In genomic region chr1:81121324-81121723, GRCh38 we compare ENCODE assay signal across 26 cellular contexts.
"Had no signal": no experiment of that assay in that cellular context is flagged by ENCODE, and none has a peak within 500 bp of the region (broad histone marks: within the 10 kb centered on the region; RNA-seq: fewer than 3 reads in every experiment).

No MANE protein-coding gene starts in this region.

- H3K27me3 Mint-ChIP-seq: activated CD8-positive, alpha-beta memory T cell treated with anti-CD3 and anti-CD28 coated beads, Interleukin-2, amount 10 ng/mL, durations not matched to agents 7 days and 5 days; activated naive CD4-positive, alpha-beta T cell treated with anti-CD3 and anti-CD28 coated beads, Interleukin-2, amount 50 U/mL, for 24 hours; activated naive CD8-positive, alpha-beta T cell treated with anti-CD3 and anti-CD28 coated beads, Interleukin-2, amount 50 U/mL, for 24 hours; effector memory CD8-positive, alpha-beta T cell had no signal

- H3K4me3 ChIP-seq: gastroesophageal sphincter, hepatocyte, left ventricle myocardium inferior, lung, neural progenitor cell, tibial nerve had no signal

- H3K27me3 ChIP-seq: gastroesophageal sphincter, hepatocyte, neural progenitor cell, tibial nerve had no signal

- ATAC-seq: activated CD4-positive, CD25-positive, alpha-beta regulatory T cell treated with anti-CD3 and anti-CD28 coated beads, Interleukin-2, amount 50 U/mL, for 24 hours; activated CD8-positive, alpha-beta memory T cell treated with anti-CD3 and anti-CD28 coated beads, Interleukin-2, amount 10 ng/mL, durations not matched to agents 7 days and 5 days; activated CD8-positive, alpha-beta T cell treated with anti-CD3 and anti-CD28 coated beads, Interleukin-2, amount 10 ng/mL, durations not matched to agents 7 days and 5 days; activated naive CD8-positive, alpha-beta T cell treated with anti-CD3 and anti-CD28 coated beads, Interleukin-2, amount 50 U/mL, for 24 hours; effector memory CD8-positive, alpha-beta T cell; gastroesophageal sphincter; natural killer cell; right cardiac atrium had no signal

- H3K9me3 ChIP-seq: gastroesophageal sphincter, left ventricle myocardium inferior, tibial nerve had no signal

- H3K9me3 Mint-ChIP-seq: activated naive CD4-positive, alpha-beta T cell treated with anti-CD3 and anti-CD28 coated beads, Interleukin-2, amount 50 U/mL, for 24 hours; activated naive CD8-positive, alpha-beta T cell treated with anti-CD3 and anti-CD28 coated beads, Interleukin-2, amount 50 U/mL, for 24 hours; activated T-helper 2 cell treated with anti-CD3 and anti-CD28 coated beads, Interferon-gamma antibody, Interleukin-2, Interleukin-4, amounts not matched to agents 10 μg/mL and 5 μg/mL and 100 μg/mL, durations not matched to agents 14 hours and 24 hours and 36 hours had no signal

- H3K36me3 ChIP-seq: gastroesophageal sphincter, left ventricle myocardium inferior, neural progenitor cell, tibial nerve had no signal

- H3K4me3 Mint-ChIP-seq: activated CD8-positive, alpha-beta memory T cell treated with anti-CD3 and anti-CD28 coated beads, Interleukin-2, amount 10 ng/mL, durations not matched to agents 7 days and 5 days; activated CD8-positive, alpha-beta T cell treated with anti-CD3 and anti-CD28 coated beads, Interleukin-2, amount 10 ng/mL, durations not matched to agents 7 days and 5 days; activated naive CD4-positive, alpha-beta T cell treated with anti-CD3 and anti-CD28 coated beads, Interleukin-2, amount 50 U/mL, for 24 hours; activated naive CD8-positive, alpha-beta T cell treated with anti-CD3 and anti-CD28 coated beads, Interleukin-2, amount 50 U/mL, for 24 hours; effector memory CD8-positive, alpha-beta T cell; natural killer cell; neural progenitor cell had no signal

- H3K4me1 ChIP-seq: gastroesophageal sphincter, left ventricle myocardium inferior, neural progenitor cell, tibial nerve had no signal

- H3K27ac Mint-ChIP-seq: activated CD8-positive, alpha-beta memory T cell treated with anti-CD3 and anti-CD28 coated beads, Interleukin-2, amount 10 ng/mL, durations not matched to agents 7 days and 5 days; activated CD8-positive, alpha-beta T cell treated with anti-CD3 and anti-CD28 coated beads, Interleukin-2, amount 10 ng/mL, durations not matched to agents 7 days and 5 days; activated naive CD4-positive, alpha-beta T cell treated with anti-CD3 and anti-CD28 coated beads, Interleukin-2, amount 50 U/mL, for 24 hours; activated naive CD8-positive, alpha-beta T cell treated with anti-CD3 and anti-CD28 coated beads, Interleukin-2, amount 50 U/mL, for 24 hours; activated T-helper 2 cell treated with anti-CD3 and anti-CD28 coated beads, Interferon-gamma antibody, Interleukin-2, Interleukin-4, amounts not matched to agents 10 μg/mL and 5 μg/mL and 100 μg/mL, durations not matched to agents 14 hours and 24 hours and 36 hours; effector memory CD8-positive, alpha-beta T cell; natural killer cell; neural progenitor cell had no signal

- H3K4me1 Mint-ChIP-seq: activated CD8-positive, alpha-beta memory T cell treated with anti-CD3 and anti-CD28 coated beads, Interleukin-2, amount 10 ng/mL, durations not matched to agents 7 days and 5 days; activated naive CD4-positive, alpha-beta T cell treated with anti-CD3 and anti-CD28 coated beads, Interleukin-2, amount 50 U/mL, for 24 hours; activated naive CD8-positive, alpha-beta T cell treated with anti-CD3 and anti-CD28 coated beads, Interleukin-2, amount 50 U/mL, for 24 hours; natural killer cell; neural progenitor cell had no signal

- DNase-seq: activated CD4-positive, alpha-beta T cell treated with anti-CD3 and anti-CD28 coated beads, Interleukin-2, amount 50 U/mL, for 1 hour; activated CD8-positive, alpha-beta memory T cell treated with anti-CD3 and anti-CD28 coated beads, Interleukin-2, amount 10 ng/mL, durations not matched to agents 7 days and 5 days; activated CD8-positive, alpha-beta T cell treated with anti-CD3 and anti-CD28 coated beads, Interleukin-2, amount 10 ng/mL, durations not matched to agents 7 days and 5 days; activated naive CD8-positive, alpha-beta T cell treated with anti-CD3 and anti-CD28 coated beads, Interleukin-2, amount 50 U/mL, for 24 hours; activated T-cell treated with anti-CD3 and anti-CD28 coated beads, Interleukin-2, amount 50 U/mL, for 48 hours; amygdala; caudate nucleus; cortex of kidney; effector memory CD8-positive, alpha-beta T cell; islet precursor cell; left ventricle myocardium inferior; mesendoderm; natural killer cell; posterior cingulate gyrus; right cardiac atrium; stimulated activated CD4-positive, alpha-beta T cell treated with anti-CD3 and anti-CD28 coated beads, Interleukin-2, amount 100 ng/mL, for 48 hours; stimulated activated naive CD4-positive, alpha-beta T cell treated with Interleukin-2 at 50 U/mL for 16 hours had no signal

- H3K36me3 Mint-ChIP-seq: activated CD8-positive, alpha-beta memory T cell treated with anti-CD3 and anti-CD28 coated beads, Interleukin-2, amount 10 ng/mL, durations not matched to agents 7 days and 5 days; activated naive CD4-positive, alpha-beta T cell treated with anti-CD3 and anti-CD28 coated beads, Interleukin-2, amount 50 U/mL, for 24 hours; natural killer cell had no signal

- H3K27ac ChIP-seq: gastroesophageal sphincter, hepatocyte, left ventricle myocardium inferior, neural progenitor cell, tibial nerve, VCaP had no signal
